Comparison of ENCODE assay signal across 8 cellular contexts in the genomic region with DNA sequence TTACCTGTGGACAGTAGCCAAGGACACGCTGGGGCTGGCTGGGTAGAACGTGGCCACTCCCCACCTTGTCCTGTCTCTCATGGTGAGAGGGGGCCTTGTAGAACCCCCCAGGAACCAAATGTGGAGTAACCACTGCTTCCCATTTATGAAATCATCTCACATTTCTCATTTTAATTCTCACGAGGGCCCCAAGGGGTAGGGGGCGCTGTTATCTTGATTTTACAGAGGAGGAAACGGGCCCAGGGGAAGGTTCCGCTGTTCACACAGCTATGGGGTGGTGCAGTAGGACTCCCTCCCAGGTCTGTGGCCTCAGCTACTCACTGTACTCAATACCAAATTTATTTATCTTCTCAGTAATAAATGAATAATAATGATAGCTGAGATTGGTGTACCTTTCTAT. TPM values are rescaled to one million over a fixed set of nuclear protein-coding genes. Genes with fewer than 3 reads are reported as not detected.
DNase-seq lines count a peak whose midpoint lies in the region; ATAC-seq and TF ChIP-seq lines count a peak whose summit lies in the region.

No MANE protein-coding gene starts in this region.

- H2AFZ ChIP-seq in KMS-11 (ENCODE audit: low read depth) = no peak overlapping the region

- peak; percentile 77 to 80 for ATAC-seq in CD4-positive, CD25-positive, alpha-beta regulatory T cell (ENCODE audit: low read depth in 2 of 2)
- no peak for ATAC-seq in GM21515 (IDR thresholded peaks at IDR 0.05; ENCODE audit: unreplicated experiment)

- H3K9me3 ChIP-seq in CD4-positive, CD25-positive, alpha-beta regulatory T cell (ENCODE audit: control insufficient read depth in 2 of 2, low read length in 2 of 2) = no peaks in the 10 kb centered on the region

- H3K4me3 Mint-ChIP-seq in CD4-positive, CD25-positive, alpha-beta regulatory T cell = no peak overlapping the region
- H3K4me3 Mint-ChIP-seq in activated CD4-positive, alpha-beta T cell treated with anti-CD3 and anti-CD28 coated beads, Interleukin-2, amount 10 ng/mL, durations not matched to agents 24 days and 14 days = no peak overlapping the region
- no peak overlapping the region for H3K4me3 Mint-ChIP-seq in neural crest cell

- peaks cover 8 to 53% (median 26%) of the 10 kb centered on the region in 4 donors for H3K4me1 Mint-ChIP-seq in CD4-positive, CD25-positive, alpha-beta regulatory T cell
- peaks cover 38% of the 10 kb centered on the region for H3K4me1 Mint-ChIP-seq in activated CD4-positive, alpha-beta T cell treated with anti-CD3 and anti-CD28 coated beads, Interleukin-2, amount 10 ng/mL, durations not matched to agents 24 days and 14 days
- peaks cover 4% of the 10 kb centered on the region for H3K4me1 Mint-ChIP-seq in neural crest cell

- peaks cover 16% of the 10 kb centered on the region for H3K27me3 Mint-ChIP-seq in CD4-positive, CD25-positive, alpha-beta regulatory T cell
- H3K27me3 Mint-ChIP-seq in activated CD4-positive, alpha-beta T cell treated with anti-CD3 and anti-CD28 coated beads, Interleukin-2, amount 10 ng/mL, durations not matched to agents 24 days and 14 days = peaks cover 8% of the 10 kb centered on the region
- peaks cover 33% of the 10 kb centered on the region for H3K27me3 Mint-ChIP-seq in neural crest cell (ENCODE audit: low read depth)

- no peaks in the 10 kb centered on the region for H3K36me3 Mint-ChIP-seq in CD4-positive, CD25-positive, alpha-beta regulatory T cell
- no peaks in the 10 kb centered on the region for H3K36me3 Mint-ChIP-seq in activated CD4-positive, alpha-beta T cell treated with anti-CD3 and anti-CD28 coated beads, Interleukin-2, amount 10 ng/mL, durations not matched to agents 24 days and 14 days (ENCODE audit: low read depth)
- H3K36me3 Mint-ChIP-seq in neural crest cell (ENCODE audit: low read depth) = no peaks in the 10 kb centered on the region

- no peaks in the 10 kb centered on the region for H4K20me1 ChIP-seq in KMS-11 (ENCODE audit: insufficient read depth)

- H3K9me3 Mint-ChIP-seq in CD4-positive, CD25-positive, alpha-beta regulatory T cell = no peaks in the 10 kb centered on the region
- H3K9me3 Mint-ChIP-seq in activated CD4-positive, alpha-beta T cell treated with anti-CD3 and anti-CD28 coated beads, Interleukin-2, amount 10 ng/mL, durations not matched to agents 24 days and 14 days = no peaks in the 10 kb centered on the region
- H3K9me3 Mint-ChIP-seq in neural crest cell = no peaks in the 10 kb centered on the region

- no peaks in the 10 kb centered on the region for H3K79me2 ChIP-seq in KMS-11 (ENCODE audit: insufficient read depth, low read depth)

- no peak overlapping the region for H3K4me3 ChIP-seq in CD4-positive, CD25-positive, alpha-beta regulatory T cell (ENCODE audit: low read depth, low read length)
- no peak overlapping the region for H3K4me3 ChIP-seq in KMS-11 (IDR thresholded peaks at IDR 0.05; ENCODE audit: insufficient read depth, low read depth, low read length)
- no peak overlapping the region for H3K4me3 ChIP-seq in dorsolateral prefrontal cortex

- H3K9ac ChIP-seq in KMS-11 = no peak overlapping the region

- H3K4me2 ChIP-seq in KMS-11 = no peak overlapping the region

- intact Hi-C loops in activated CD4-positive, alpha-beta T cell treated with anti-CD3 and anti-CD28 coated beads, Interleukin-2, amount 10 ng/mL, durations not matched to agents 24 days and 14 days (cut with micrococcal nuclease) = loop anchor here (5.0 kb wide), 1 partner anchor 37 kb away; no protein-coding TSS in a partner anchor
- intact Hi-C loops in dorsolateral prefrontal cortex (cut with DNase I) = no loop called here

- no peaks in the 10 kb centered on the region for H3K27me3 ChIP-seq in CD4-positive, CD25-positive, alpha-beta regulatory T cell (ENCODE audit: control insufficient read depth, insufficient read depth, low read length)
- H3K27me3 ChIP-seq in KMS-11 (ENCODE audit: insufficient read depth, low read depth) (no peaks in the 10 kb centered on the region), dorsolateral prefrontal cortex (peaks cover 0 to 3% (median 0%) of the 10 kb centered on the region in 45 donors)

- peaks cover 23% of the 10 kb centered on the region for H3K4me1 ChIP-seq in CD4-positive, CD25-positive, alpha-beta regulatory T cell (ENCODE audit: control insufficient read depth, insufficient read depth, low read length, poor library complexity, severe bottlenecking)
- peaks cover 21% of the 10 kb centered on the region for H3K4me1 ChIP-seq in KMS-11 (ENCODE audit: low read depth, poor library complexity, severe bottlenecking)

- peak overlapping the region; percentile 90 to 93 (median 91) for H3K27ac Mint-ChIP-seq in CD4-positive, CD25-positive, alpha-beta regulatory T cell
- H3K27ac Mint-ChIP-seq in activated CD4-positive, alpha-beta T cell treated with anti-CD3 and anti-CD28 coated beads, Interleukin-2, amount 10 ng/mL, durations not matched to agents 24 days and 14 days = peak overlapping the region; percentile 70
- H3K27ac Mint-ChIP-seq in neural crest cell (ENCODE audit: unreplicated experiment) = no peak overlapping the region

- TF ChIP-seq CTCF in KMS-11 (conservative IDR thresholded peaks at IDR 0.05; ENCODE audit: low read depth, low read length) = peak; percentile 48
- peak in 34 of 56 donors; percentile 4 to 57 (median 29) for TF ChIP-seq CTCF in dorsolateral prefrontal cortex (IDR thresholded peaks at IDR 0.05 in 54 of 56, conservative IDR thresholded peaks at IDR 0.05 in 2 of 56; ENCODE audit: low read depth in 1 of 56, partially characterized antibody in 56 of 56)
- TF ChIP-seq CTCF in neural crest cell (conservative IDR thresholded peaks at IDR 0.05) = peak; percentile 33

- H3K27ac ChIP-seq in CD4-positive, CD25-positive, alpha-beta regulatory T cell (ENCODE audit: insufficient read depth, low read length, poor library complexity, severe bottlenecking) = peak overlapping the region; percentile 35
- H3K27ac ChIP-seq in KMS-11 (no peak overlapping the region), dorsolateral prefrontal cortex (no peak overlapping the region)

- DNase-seq in CD4-positive, CD25-positive, alpha-beta regulatory T cell = peak; percentile 43 to 84 (median 74)
- peak; percentile 91 for DNase-seq in activated CD4-positive, alpha-beta T cell treated with anti-CD3 and anti-CD28 coated beads, Interleukin-2, amount 10 ng/mL, durations not matched to agents 24 days and 14 days
- DNase-seq in dorsolateral prefrontal cortex = peak in 2 of 10 donors; percentile 17 to 39
- DNase-seq in neural crest cell (ENCODE audit: low read depth, low spot score) = peak; percentile 36
- DNase-seq in H4 (ENCODE audit: low spot score) = no peak
- DNase-seq in ureter (ENCODE audit: low spot score) = no peak

- H3K36me3 ChIP-seq in CD4-positive, CD25-positive, alpha-beta regulatory T cell (ENCODE audit: control insufficient read depth, insufficient read depth, low read length) = no peaks in the 10 kb centered on the region
- H3K36me3 ChIP-seq in KMS-11 (ENCODE audit: insufficient read depth) = no peaks in the 10 kb centered on the region

RNA-seq across cellular contexts. Expression of a gene that starts 5.5 kb away (rescaled TPM):
- 0.32 TPM for total RNA-seq in CD4-positive, CD25-positive, alpha-beta regulatory T cell
- under 1 TPM in 2 of 4 donors, not detected in 2; 0.24 to 0.50 TPM for polyA plus RNA-seq in CD4-positive, CD25-positive, alpha-beta regulatory T cell
- total RNA-seq in activated CD4-positive, alpha-beta T cell treated with anti-CD3 and anti-CD28 coated beads, Interleukin-2, amount 10 ng/mL, durations not matched to agents 24 days and 14 days = 0.30 and 0.43 TPM in 2 replicates
- total RNA-seq in dorsolateral prefrontal cortex = 1 to 10 TPM in 57 of 120 experiments, under 1 TPM in 60, not detected in 3; 0.28 to 2.8 (median 0.98) TPM
- not detected in 2 replicates for total RNA-seq in neural crest cell
- 0.23 and 1.6 TPM in 2 replicates for total RNA-seq in H4 (2014; rRNA removed; shearing (Covaris generic))
- total RNA-seq in ureter = 0.83 TPM

RNA-seq across cellular contexts. Expression of a gene that starts 19.5 kb away (rescaled TPM):
- 9.1 TPM for total RNA-seq in CD4-positive, CD25-positive, alpha-beta regulatory T cell
- polyA plus RNA-seq in CD4-positive, CD25-positive, alpha-beta regulatory T cell = 10 to 100 TPM; 10.3 to 20.3 (median 17.9) TPM
- total RNA-seq in activated CD4-positive, alpha-beta T cell treated with anti-CD3 and anti-CD28 coated beads, Interleukin-2, amount 10 ng/mL, durations not matched to agents 24 days and 14 days = 4.1 and 7.0 TPM in 2 replicates
- total RNA-seq in dorsolateral prefrontal cortex (10 to 100 TPM in 7 of 120 experiments, 1 to 10 TPM in 113; 2.3 to 13.1 (median 5.5) TPM), neural crest cell (9.6 and 11.8 TPM in 2 replicates), ureter (4.6 TPM)
- total RNA-seq in H4 (2014; rRNA removed; shearing (Covaris generic)) = not detected in 2 replicates

RNA-seq across cellular contexts. Expression of a gene that starts 25.9 kb away (rescaled TPM):
- total RNA-seq in CD4-positive, CD25-positive, alpha-beta regulatory T cell = 36.6 TPM
- 100 to 1,000 TPM; 199 to 237 (median 206) TPM for polyA plus RNA-seq in CD4-positive, CD25-positive, alpha-beta regulatory T cell
- 87.7 and 92.7 TPM in 2 replicates for total RNA-seq in activated CD4-positive, alpha-beta T cell treated with anti-CD3 and anti-CD28 coated beads, Interleukin-2, amount 10 ng/mL, durations not matched to agents 24 days and 14 days
- total RNA-seq in dorsolateral prefrontal cortex (10 to 100 TPM; 22.6 to 58.6 (median 33.9) TPM), neural crest cell (63.0 and 72.1 TPM in 2 replicates), ureter (33.3 TPM)
- 78.6 and 83.9 TPM in 2 replicates for total RNA-seq in H4 (2014; rRNA removed; shearing (Covaris generic))

Comparison
In these comparisons a context has a peak if more than half of its experiments do, and no peak if none do; other contexts are left out.
1. DNase-seq: peak in CD4-positive, CD25-positive, alpha-beta regulatory T cell (3 of 3), activated CD4-positive, alpha-beta T cell treated with anti-CD3 and anti-CD28 coated beads, Interleukin-2, amount 10 ng/mL, durations not matched to agents 24 days and 14 days (single experiment) and neural crest cell (single experiment); none in H4 (single experiment) and ureter (single experiment).
2. Peak in every context shown above with its lines, with median percentiles within 50 percentile points of each other: CTCF ChIP-seq.